In genomic region chr15:40190591-40190990, GRCh38 we compare ENCODE assay signal across 13 cellular contexts. TPM values are rescaled to one million over a fixed set of nuclear protein-coding genes. Genes with fewer than 3 reads are reported as not detected.
A peak's percentile ranks its signal among the peaks of the same experiment; 100 is the strongest.
DNase-seq lines count a peak whose midpoint lies in the region; ATAC-seq and TF ChIP-seq lines count a peak whose summit lies in the region.
"Had no signal": no experiment of that assay in that cellular context is flagged by ENCODE, and none has a peak within 500 bp of the region (broad histone marks: within the 10 kb centered on the region; RNA-seq: fewer than 3 reads in every experiment).

No MANE protein-coding gene starts in this region.

- H3K4me2 ChIP-seq in MM.1S (ENCODE audit: low read depth, low read length), result peak overlapping the region; percentile 33; the same call in 1 of the 2 replicates
- no peak overlapping the region for H3K4me2 ChIP-seq in Karpas-422 (ENCODE audit: low read depth, low read length, poor library complexity, severe bottlenecking)

- peaks cover 22% of the 10 kb centered on the region; the same call in 1 of the 2 replicates for H3K36me3 ChIP-seq in MM.1S (replicated peaks; ENCODE audit: insufficient read depth, low read length)
- peaks cover 62% of the 10 kb centered on the region for H3K36me3 ChIP-seq in Karpas-422 (ENCODE audit: insufficient read depth, low read length)
- H3K36me3 ChIP-seq: pancreas had no signal

- no peak for TF ChIP-seq CTCF in MM.1S (IDR thresholded peaks at IDR 0.05; ENCODE audit: low read length)
- no peak for TF ChIP-seq CTCF in cardiac fibroblast (IDR thresholded peaks at IDR 0.05; ENCODE audit: low read depth, low read length)

- H4K20me1 ChIP-seq in MM.1S (ENCODE audit: insufficient read depth, low read length) (no peaks in the 10 kb centered on the region), Karpas-422 (ENCODE audit: insufficient read depth, low read depth, low read length) (no peaks in the 10 kb centered on the region)

- H3K27ac ChIP-seq in MM.1S (ENCODE audit: low read length) (no peak overlapping the region), Karpas-422 (ENCODE audit: low read length) (no peak overlapping the region)
- H3K27ac ChIP-seq: C4-2B, pancreas had no signal

- DNase-seq in COLO829 (ENCODE audit: low spot score), result peak; percentile 14
- DNase-seq in MM.1S, result no peak
- peak; percentile 75 to 89 for DNase-seq in cardiac fibroblast (ENCODE audit: low read depth in 2 of 2)
- DNase-seq in kidney tubule cell (ENCODE audit: low spot score), result peak; percentile 78
- no peak for DNase-seq in Karpas-422
- no peak for DNase-seq in GDM1 (lab: John Stamatoyannopoulos, UW)
- DNase-seq: MV-4-11, NCI-H446, pancreas had no signal

- ATAC-seq in GM19328 (IDR thresholded peaks at IDR 0.05; ENCODE audit: unreplicated experiment), result no peak
- no peak for ATAC-seq in HG02798 (IDR thresholded peaks at IDR 0.05; ENCODE audit: poor library complexity, unreplicated experiment)
- ATAC-seq: pancreas, Right ventricle myocardium inferior had no signal

- peaks cover 11% of the 10 kb centered on the region for H3F3A ChIP-seq in MM.1S (ENCODE audit: insufficient read depth, low read length)

- no peaks in the 10 kb centered on the region for H3K9me3 ChIP-seq in MM.1S (replicated peaks; ENCODE audit: insufficient read depth, low read length)
- no peaks in the 10 kb centered on the region for H3K9me3 ChIP-seq in Karpas-422 (ENCODE audit: low read length)
- H3K9me3 ChIP-seq: pancreas had no signal

- H3K9me2 ChIP-seq in MM.1S (replicated peaks; ENCODE audit: insufficient read depth, low read length) (no peaks in the 10 kb centered on the region), Karpas-422 (replicated peaks; ENCODE audit: insufficient read depth, low read length) (no peaks in the 10 kb centered on the region)

- H3K4me3 ChIP-seq in MM.1S (ENCODE audit: low read length), result no peak overlapping the region
- H3K4me3 ChIP-seq in cardiac fibroblast (replicated peaks in 1 of 2; ENCODE audit: low read depth in 2 of 2, low read length in 2 of 2), result no peak overlapping the region
- no peak overlapping the region for H3K4me3 ChIP-seq in Karpas-422 (ENCODE audit: low read length)
- H3K4me3 ChIP-seq: pancreas had no signal

- H3K4me1 ChIP-seq in MM.1S (ENCODE audit: low read length) (peaks cover 18% of the 10 kb centered on the region), Karpas-422 (ENCODE audit: low read length) (no peaks in the 10 kb centered on the region)
- H3K4me1 ChIP-seq: pancreas had no signal

- no peaks in the 10 kb centered on the region for H3K27me3 ChIP-seq in MM.1S (replicated peaks; ENCODE audit: insufficient read depth, low read length)
- H3K27me3 ChIP-seq in Karpas-422 (ENCODE audit: low read length), result no peaks in the 10 kb centered on the region
- H3K27me3 ChIP-seq: pancreas had no signal

- H2AFZ ChIP-seq in MM.1S (ENCODE audit: low read length), result no peak overlapping the region
- H2AFZ ChIP-seq in Karpas-422 (ENCODE audit: low read length), result no peak overlapping the region

- peaks cover 77% of the 10 kb centered on the region for H3K79me2 ChIP-seq in MM.1S (ENCODE audit: low read length)
- H3K79me2 ChIP-seq in Karpas-422 (ENCODE audit: low read length), result peaks cover 67% of the 10 kb centered on the region

- H3K9ac ChIP-seq in MM.1S (ENCODE audit: low read length) (no peak overlapping the region), Karpas-422 (ENCODE audit: low read length) (no peak overlapping the region)

RNA-seq across cellular contexts. Expression of gene BUB1B, which starts 29.7 kb away (rescaled TPM):
- total RNA-seq in Karpas-422 (2014; rRNA removed; shearing (Covaris generic); ENCODE audit: low replicate concordance), result 58.2 and 60.1 TPM in 2 replicates

RNA-seq across cellular contexts. Expression of gene PAK6, which starts 48.3 kb away (rescaled TPM):
- total RNA-seq in Karpas-422 (2014; rRNA removed; shearing (Covaris generic); ENCODE audit: low replicate concordance), result 0.45 and 0.69 TPM in 2 replicates

Comparison
In these comparisons a context has a peak if more than half of its experiments do, and no peak if none do; other contexts are left out.
1. DNase-seq: peak in COLO829 (single experiment), cardiac fibroblast (2 of 2) and kidney tubule cell (single experiment); none in MM.1S (single experiment), Karpas-422 (single experiment) and GDM1 (single experiment).